ENCODE assay signal across 17 cellular contexts in the genomic region with DNA sequence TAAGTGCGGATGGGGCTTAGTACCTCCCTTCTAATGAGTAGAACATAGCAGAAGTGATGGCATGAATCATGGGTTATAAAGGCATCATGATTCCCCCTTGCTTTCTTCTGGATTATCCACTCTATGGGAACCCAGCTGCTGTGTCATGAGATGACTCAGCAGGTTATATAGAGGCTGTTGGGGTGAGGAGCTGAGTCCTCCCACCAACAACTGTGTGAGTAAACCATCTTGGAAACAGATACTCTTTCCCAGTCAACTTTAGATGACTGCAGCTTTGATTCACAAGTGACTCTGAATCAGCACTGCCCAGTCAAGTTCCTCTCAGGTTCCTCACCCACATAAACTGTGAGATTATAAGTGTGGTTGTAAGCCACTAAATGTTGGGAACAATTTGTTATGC. TPM values are rescaled to one million over a fixed set of nuclear protein-coding genes. Genes with fewer than 3 reads are reported as not detected.
DNase-seq lines count a peak whose midpoint lies in the region; ATAC-seq and TF ChIP-seq lines count a peak whose summit lies in the region.
"Had no signal": no experiment of that assay in that cellular context is flagged by ENCODE, and none has a peak within 500 bp of the region (broad histone marks: within the 10 kb centered on the region; RNA-seq: fewer than 3 reads in every experiment).

No MANE protein-coding gene starts in this region.

- H3K36me3 Mint-ChIP-seq in activated T-helper 1 cell treated with anti-CD3 and anti-CD28 coated beads, Interleukin-12 subunit alpha, Interleukin-12 subunit beta, Interleukin-2, Interleukin-4 antibody, amounts not matched to agents 30 ng/mL and 10 ng/mL and 1 ng/mL, durations not matched to agents 14 hours and 24 hours and 36 hours (ENCODE audit: low read depth) = no peaks in the 10 kb centered on the region
- H3K36me3 Mint-ChIP-seq in immature natural killer cell = no peaks in the 10 kb centered on the region
- H3K36me3 Mint-ChIP-seq in naive thymus-derived CD4-positive, alpha-beta T cell = no peaks in the 10 kb centered on the region
- H3K36me3 Mint-ChIP-seq: CD8-positive, alpha-beta T cell; stimulated activated memory B cell treated with anti-CD40 and anti-IgM and Interleukin-4, amounts not matched to agents 10 μg/mL and 1 μg/mL and 100 μg/mL, for 72 hours had no signal

- H3K27ac Mint-ChIP-seq in activated T-helper 1 cell treated with anti-CD3 and anti-CD28 coated beads, Interleukin-12 subunit alpha, Interleukin-12 subunit beta, Interleukin-2, Interleukin-4 antibody, amounts not matched to agents 30 ng/mL and 10 ng/mL and 1 ng/mL, durations not matched to agents 14 hours and 24 hours and 36 hours = no peak overlapping the region
- H3K27ac Mint-ChIP-seq in immature natural killer cell = no peak overlapping the region
- H3K27ac Mint-ChIP-seq in naive thymus-derived CD4-positive, alpha-beta T cell = no peak overlapping the region
- H3K27ac Mint-ChIP-seq: activated T-helper 17 cell treated with anti-CD3 and anti-CD28 coated beads, Interleukin-2, amount 50 U/mL, for 72 hours; CD8-positive, alpha-beta T cell; stimulated activated memory B cell treated with anti-CD40 and anti-IgM and Interleukin-4, amounts not matched to agents 10 μg/mL and 1 μg/mL and 100 μg/mL, for 72 hours had no signal

- TF ChIP-seq CTCF in KMS-11 (conservative IDR thresholded peaks at IDR 0.05; ENCODE audit: low read depth, low read length) (no peak), astrocyte of the spinal cord (IDR thresholded peaks at IDR 0.05; ENCODE audit: low read depth, low read length) (no peak)

- peak overlapping the region; percentile 39; the same call in 1 of the 2 replicates for H2AFZ ChIP-seq in KMS-11 (ENCODE audit: low read depth)

- POLR2A ChIA-PET in naive thymus-derived CD4-positive, alpha-beta T cell (lab: Charles Lee) = no interaction called here

- H4K20me1 ChIP-seq in KMS-11 (ENCODE audit: insufficient read depth) = no peaks in the 10 kb centered on the region

- no peaks in the 10 kb centered on the region for H3K9me3 ChIP-seq in naive thymus-derived CD4-positive, alpha-beta T cell (ENCODE audit: control insufficient read depth in 2 of 3, low read length in 3 of 3)
- H3K9me3 ChIP-seq: gastroesophageal sphincter, left lung had no signal

- H3K27ac ChIP-seq in KMS-11 = no peak overlapping the region
- no peak overlapping the region for H3K27ac ChIP-seq in naive thymus-derived CD4-positive, alpha-beta T cell (ENCODE audit: low read depth, low read length)
- H3K27ac ChIP-seq: gastroesophageal sphincter, left lung had no signal

- H3K4me3 ChIP-seq in KMS-11 (IDR thresholded peaks at IDR 0.05; ENCODE audit: insufficient read depth, low read depth, low read length) = no peak overlapping the region
- H3K4me3 ChIP-seq in astrocyte of the spinal cord (ENCODE audit: low read depth, low read length) = no peak overlapping the region
- no peak overlapping the region for H3K4me3 ChIP-seq in naive thymus-derived CD4-positive, alpha-beta T cell (ENCODE audit: low read length)
- H3K4me3 ChIP-seq: gastroesophageal sphincter, left lung had no signal

- no peaks in the 10 kb centered on the region for H3K27me3 Mint-ChIP-seq in activated T-helper 1 cell treated with anti-CD3 and anti-CD28 coated beads, Interleukin-12 subunit alpha, Interleukin-12 subunit beta, Interleukin-2, Interleukin-4 antibody, amounts not matched to agents 30 ng/mL and 10 ng/mL and 1 ng/mL, durations not matched to agents 14 hours and 24 hours and 36 hours (ENCODE audit: insufficient read depth)
- peaks cover 0 to 8% (median 3%) of the 10 kb centered on the region in 3 donors for H3K27me3 Mint-ChIP-seq in immature natural killer cell (ENCODE audit: low read depth in 3 of 3)
- no peaks in the 10 kb centered on the region for H3K27me3 Mint-ChIP-seq in naive thymus-derived CD4-positive, alpha-beta T cell
- H3K27me3 Mint-ChIP-seq: activated T-helper 17 cell treated with anti-CD3 and anti-CD28 coated beads, Interleukin-2, amount 50 U/mL, for 72 hours; stimulated activated memory B cell treated with anti-CD40 and anti-IgM and Interleukin-4, amounts not matched to agents 10 μg/mL and 1 μg/mL and 100 μg/mL, for 72 hours had no signal

- H3K4me1 ChIP-seq in KMS-11 (ENCODE audit: low read depth, poor library complexity, severe bottlenecking) = no peaks in the 10 kb centered on the region
- no peaks in the 10 kb centered on the region for H3K4me1 ChIP-seq in naive thymus-derived CD4-positive, alpha-beta T cell (ENCODE audit: control insufficient read depth in 2 of 2, insufficient read depth in 2 of 2, low read length in 2 of 2)
- H3K4me1 ChIP-seq: gastroesophageal sphincter, left lung had no signal

- H3K9me3 Mint-ChIP-seq in activated T-helper 1 cell treated with anti-CD3 and anti-CD28 coated beads, Interleukin-12 subunit alpha, Interleukin-12 subunit beta, Interleukin-2, Interleukin-4 antibody, amounts not matched to agents 30 ng/mL and 10 ng/mL and 1 ng/mL, durations not matched to agents 14 hours and 24 hours and 36 hours = no peaks in the 10 kb centered on the region
- peaks cover 0 to 4% (median 0%) of the 10 kb centered on the region in 6 donors for H3K9me3 Mint-ChIP-seq in immature natural killer cell
- peaks cover 0 to 10% (median 3%) of the 10 kb centered on the region in 11 donors for H3K9me3 Mint-ChIP-seq in naive thymus-derived CD4-positive, alpha-beta T cell

- no peak overlapping the region for H3K4me3 Mint-ChIP-seq in activated T-helper 1 cell treated with anti-CD3 and anti-CD28 coated beads, Interleukin-12 subunit alpha, Interleukin-12 subunit beta, Interleukin-2, Interleukin-4 antibody, amounts not matched to agents 30 ng/mL and 10 ng/mL and 1 ng/mL, durations not matched to agents 14 hours and 24 hours and 36 hours
- H3K4me3 Mint-ChIP-seq in immature natural killer cell = no peak overlapping the region
- H3K4me3 Mint-ChIP-seq in naive thymus-derived CD4-positive, alpha-beta T cell = no peak overlapping the region
- H3K4me3 Mint-ChIP-seq: activated T-helper 17 cell treated with anti-CD3 and anti-CD28 coated beads, Interleukin-2, amount 50 U/mL, for 72 hours; CD8-positive, alpha-beta T cell; stimulated activated memory B cell treated with anti-CD40 and anti-IgM and Interleukin-4, amounts not matched to agents 10 μg/mL and 1 μg/mL and 100 μg/mL, for 72 hours had no signal

- H3K27me3 ChIP-seq in KMS-11 (ENCODE audit: insufficient read depth, low read depth) = no peaks in the 10 kb centered on the region
- H3K27me3 ChIP-seq in naive thymus-derived CD4-positive, alpha-beta T cell (ENCODE audit: control insufficient read depth in 2 of 2, insufficient read depth in 2 of 2, low read length in 2 of 2) = no peaks in the 10 kb centered on the region
- H3K27me3 ChIP-seq: gastroesophageal sphincter, left lung had no signal

- DNase-seq in AG20443 (ENCODE audit: low spot score) (peak; percentile 16), astrocyte of the spinal cord (ENCODE audit: low read depth, low spot score) (peak; percentile 67), left colon (no peak), immature natural killer cell (no peak)
- no peak for DNase-seq in activated T-helper 1 cell treated with anti-CD3 and anti-CD28 coated beads, Interleukin-12 subunit alpha, Interleukin-12 subunit beta, Interleukin-2, Interleukin-4 antibody, amounts not matched to agents 30 ng/mL and 10 ng/mL and 1 ng/mL, durations not matched to agents 14 hours and 24 hours and 36 hours (ENCODE audit: low spot score)
- DNase-seq in naive thymus-derived CD4-positive, alpha-beta T cell = no peak
- DNase-seq: activated CD4-positive, alpha-beta T cell treated with anti-CD3 and anti-CD28 coated beads for 4 hours; caudate nucleus; CD8-positive, alpha-beta T cell; left lung; NCI-H1417; occipital lobe had no signal

- in situ Hi-C loops in astrocyte of the spinal cord (cut with HindIII; ENCODE audit: low sequenced_read_pairs) = no loop called here

- no peaks in the 10 kb centered on the region for H3K79me2 ChIP-seq in KMS-11 (ENCODE audit: insufficient read depth, low read depth)

- H3K36me3 ChIP-seq in KMS-11 (ENCODE audit: insufficient read depth) = no peaks in the 10 kb centered on the region
- H3K36me3 ChIP-seq in naive thymus-derived CD4-positive, alpha-beta T cell (ENCODE audit: control insufficient read depth in 2 of 3, insufficient read depth in 3 of 3, low read length in 3 of 3) = no peaks in the 10 kb centered on the region
- H3K36me3 ChIP-seq: gastroesophageal sphincter, left lung had no signal

- no peaks in the 10 kb centered on the region for H3K4me1 Mint-ChIP-seq in activated T-helper 1 cell treated with anti-CD3 and anti-CD28 coated beads, Interleukin-12 subunit alpha, Interleukin-12 subunit beta, Interleukin-2, Interleukin-4 antibody, amounts not matched to agents 30 ng/mL and 10 ng/mL and 1 ng/mL, durations not matched to agents 14 hours and 24 hours and 36 hours (ENCODE audit: low read depth)
- H3K4me1 Mint-ChIP-seq in immature natural killer cell = no peaks in the 10 kb centered on the region
- no peaks in the 10 kb centered on the region for H3K4me1 Mint-ChIP-seq in naive thymus-derived CD4-positive, alpha-beta T cell
- H3K4me1 Mint-ChIP-seq: activated T-helper 17 cell treated with anti-CD3 and anti-CD28 coated beads, Interleukin-2, amount 50 U/mL, for 72 hours; stimulated activated memory B cell treated with anti-CD40 and anti-IgM and Interleukin-4, amounts not matched to agents 10 μg/mL and 1 μg/mL and 100 μg/mL, for 72 hours had no signal

- intact Hi-C loops in left colon (cut with DNase I, micrococcal nuclease) = no loop called here
- intact Hi-C loops in activated T-helper 1 cell treated with anti-CD3 and anti-CD28 coated beads, Interleukin-12 subunit alpha, Interleukin-12 subunit beta, Interleukin-2, Interleukin-4 antibody, amounts not matched to agents 30 ng/mL and 10 ng/mL and 1 ng/mL, durations not matched to agents 14 hours and 24 hours and 36 hours (cut with micrococcal nuclease) = no loop called here
- intact Hi-C loops in naive thymus-derived CD4-positive, alpha-beta T cell (cut with micrococcal nuclease) = no loop called here

- peak; percentile 57 for ATAC-seq in left colon
- no peak for ATAC-seq in HG03045 (IDR thresholded peaks at IDR 0.05; ENCODE audit: unreplicated experiment)
- ATAC-seq in naive thymus-derived CD4-positive, alpha-beta T cell = no peak
- ATAC-seq: activated T-helper 17 cell treated with anti-CD3 and anti-CD28 coated beads, Interleukin-2, amount 50 U/mL, for 72 hours; CD8-positive, alpha-beta T cell; gastroesophageal sphincter; left lung; stimulated activated memory B cell treated with anti-CD40 and anti-IgM and Interleukin-4, amounts not matched to agents 10 μg/mL and 1 μg/mL and 100 μg/mL, for 72 hours had no signal

- H3K9ac ChIP-seq in KMS-11 = no peak overlapping the region

- H3K4me2 ChIP-seq in KMS-11 = peak overlapping the region; percentile 68; the same call in 1 of the 2 replicates

- CTCF ChIA-PET in naive thymus-derived CD4-positive, alpha-beta T cell (lab: Charles Lee) = no interaction called here

RNA-seq across cellular contexts. Expression of a gene that starts 46.3 kb away (rescaled TPM):
- 10 to 100 TPM; 39.4 to 48.3 TPM for total RNA-seq in left colon
- total RNA-seq in activated T-helper 1 cell treated with anti-CD3 and anti-CD28 coated beads, Interleukin-12 subunit alpha, Interleukin-12 subunit beta, Interleukin-2, Interleukin-4 antibody, amounts not matched to agents 30 ng/mL and 10 ng/mL and 1 ng/mL, durations not matched to agents 14 hours and 24 hours and 36 hours = not detected in 2 replicates
- polyA plus RNA-seq in immature natural killer cell = not detected
- not detected for total RNA-seq in naive thymus-derived CD4-positive, alpha-beta T cell
- polyA plus RNA-seq in naive thymus-derived CD4-positive, alpha-beta T cell = not detected
- total RNA-seq: activated T-helper 17 cell treated with anti-CD3 and anti-CD28 coated beads, Interleukin-2, amount 50 U/mL, for 72 hours; CD8-positive, alpha-beta T cell had no signal

Comparison
In these comparisons a context has a peak if more than half of its experiments do, and no peak if none do; other contexts are left out.
1. DNase-seq: peak in AG20443 (single experiment) and astrocyte of the spinal cord (single experiment); none in left colon (0 of 2), activated T-helper 1 cell treated with anti-CD3 and anti-CD28 coated beads, Interleukin-12 subunit alpha, Interleukin-12 subunit beta, Interleukin-2, Interleukin-4 antibody, amounts not matched to agents 30 ng/mL and 10 ng/mL and 1 ng/mL, durations not matched to agents 14 hours and 24 hours and 36 hours (single experiment), immature natural killer cell (0 of 3) and naive thymus-derived CD4-positive, alpha-beta T cell (0 of 9).
2. RNA of a gene that starts 46.3 kb away (total RNA-seq): 39.4 to 48.3 TPM in left colon; not detected in activated T-helper 1 cell treated with anti-CD3 and anti-CD28 coated beads, Interleukin-12 subunit alpha, Interleukin-12 subunit beta, Interleukin-2, Interleukin-4 antibody, amounts not matched to agents 30 ng/mL and 10 ng/mL and 1 ng/mL, durations not matched to agents 14 hours and 24 hours and 36 hours and not detected in naive thymus-derived CD4-positive, alpha-beta T cell; every median in the first group is over 10 times any median in the second.